17 cellular contexts compared by ENCODE assay signal in the genomic region with DNA sequence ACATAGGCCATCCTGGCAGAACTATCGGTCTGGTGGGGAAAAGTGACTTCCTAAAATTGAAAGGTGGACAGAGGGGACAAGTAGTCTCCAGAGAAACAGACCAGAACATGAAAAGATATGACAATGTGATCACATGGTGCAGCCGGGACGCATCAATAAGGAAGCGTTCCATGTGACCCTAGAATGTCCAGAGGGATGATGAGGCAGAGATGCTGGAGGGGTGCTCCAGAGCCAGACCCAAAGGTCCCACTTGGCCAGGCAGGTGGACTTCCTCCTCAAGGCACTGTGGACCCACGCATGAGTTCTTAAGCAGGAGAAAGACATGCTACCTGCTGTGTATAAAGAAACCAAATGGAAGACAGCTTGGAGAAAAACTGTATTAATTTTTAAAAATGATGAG. TPM values are rescaled to one million over a fixed set of nuclear protein-coding genes. Genes with fewer than 3 reads are reported as not detected.
DNase-seq lines count a peak whose midpoint lies in the region; ATAC-seq and TF ChIP-seq lines count a peak whose summit lies in the region.
"Had no signal": no experiment of that assay in that cellular context is flagged by ENCODE, and none has a peak within 500 bp of the region (broad histone marks: within the 10 kb centered on the region; RNA-seq: fewer than 3 reads in every experiment).

No MANE protein-coding gene starts in this region.

- H3K27ac ChIP-seq in 22Rv1 (peak overlapping the region; percentile 69), IMR-90 (ENCODE audit: insufficient read depth, low read length) (no peak overlapping the region), heart right ventricle (peak overlapping the region; percentile 8 to 92 (median 82)), right lobe of liver (peak overlapping the region in 2 of 3 donors; percentile 35 to 36), MM.1S (ENCODE audit: low read length) (no peak overlapping the region)
- H3K27ac ChIP-seq: C4-2B, GM23248 had no signal

- H2AK9ac ChIP-seq in IMR-90 (replicated peaks; ENCODE audit: low read depth, low read length, poor library complexity), result no peak overlapping the region

- POLR2A ChIA-PET in IMR-90 (lab: Charles Lee; ENCODE audit: unreplicated experiment), result no interaction called here

- H3K4me3 ChIP-seq in IMR-90 (ENCODE audit: insufficient read depth, low read depth, low read length), result no peak overlapping the region
- peak overlapping the region in 1 of 10 donors; percentile 28 for H3K4me3 ChIP-seq in heart right ventricle
- H3K4me3 ChIP-seq in right lobe of liver, result no peak overlapping the region
- no peak overlapping the region for H3K4me3 ChIP-seq in MM.1S (ENCODE audit: low read length)
- H3K4me3 ChIP-seq: A549, GM23248 had no signal

- H3K79me1 ChIP-seq in IMR-90 (ENCODE audit: low read depth in 1 of 2, low read length in 2 of 2), result peaks cover 15 to 48% of the 10 kb centered on the region in 2 experiments

- H2AK5ac ChIP-seq in IMR-90 (ENCODE audit: low read depth, low read length), result no peak overlapping the region

- H3K36me3 ChIP-seq in IMR-90 (ENCODE audit: control insufficient read depth, insufficient read depth, low read length) (no peaks in the 10 kb centered on the region), heart right ventricle (no peaks in the 10 kb centered on the region), right lobe of liver (no peaks in the 10 kb centered on the region), MM.1S (replicated peaks; ENCODE audit: insufficient read depth, low read length) (no peaks in the 10 kb centered on the region)
- H3K36me3 ChIP-seq: BE2C had no signal

- H3K4me1 ChIP-seq in IMR-90 (ENCODE audit: control insufficient read depth, insufficient read depth, low read length), result peaks cover 5% of the 10 kb centered on the region; the same call in 1 of the 2 replicates
- peaks cover 2 to 81% (median 34%) of the 10 kb centered on the region in 9 donors for H3K4me1 ChIP-seq in heart right ventricle
- H3K4me1 ChIP-seq in right lobe of liver, result peaks cover 0 to 55% (median 21%) of the 10 kb centered on the region in 4 donors
- H3K4me1 ChIP-seq in MM.1S (ENCODE audit: low read length), result no peaks in the 10 kb centered on the region

- H3K4ac ChIP-seq in IMR-90 (ENCODE audit: low read depth, low read length), result no peak overlapping the region; the same call in 1 of the 2 replicates

- H3K9me3 ChIP-seq in IMR-90 (ENCODE audit: control insufficient read depth, insufficient read depth, low read length), result no peaks in the 10 kb centered on the region
- H3K9me3 ChIP-seq in heart right ventricle, result no peaks in the 10 kb centered on the region
- H3K9me3 ChIP-seq in right lobe of liver, result no peaks in the 10 kb centered on the region
- H3K9me3 ChIP-seq in MM.1S (replicated peaks; ENCODE audit: insufficient read depth, low read length), result no peaks in the 10 kb centered on the region
- H3K9me3 ChIP-seq: A549, BE2C had no signal

- DNase-seq in IMR-90, result no peak
- DNase-seq in heart right ventricle, result no peak
- no peak for DNase-seq in right lobe of liver
- no peak for DNase-seq in MM.1S
- DNase-seq in hypothalamus (lab: John Stamatoyannopoulos, UW), result no peak
- no peak for DNase-seq in GM03348 (ENCODE audit: low spot score)
- DNase-seq: BE2C; CD4-positive, alpha-beta memory T cell; DND-41; GDM1; GM23248; H7 had no signal

- intact Hi-C loops in IMR-90 (cut with micrococcal nuclease), result no loop called here
- intact Hi-C loops in heart right ventricle (cut with DNase I), result loop anchor here in 1 of 10 donors (5.0 kb wide), 1 partner anchor 46 kb away; no protein-coding TSS in a partner anchor
- intact Hi-C loops in right lobe of liver (cut with DNase I), result no loop called here

- no peak overlapping the region for H3K18ac ChIP-seq in IMR-90 (ENCODE audit: low read depth, low read length)

- no peaks in the 10 kb centered on the region for H3K9me2 ChIP-seq in MM.1S (replicated peaks; ENCODE audit: insufficient read depth, low read length)

- ATAC-seq in IMR-90 (ENCODE audit: low read depth), result no peak
- peak in 5 of 8 donors; percentile 20 to 57 (median 30) for ATAC-seq in heart right ventricle
- no peak for ATAC-seq in right lobe of liver
- ATAC-seq in GM18861 (IDR thresholded peaks at IDR 0.05; ENCODE audit: unreplicated experiment), result no peak

- in situ Hi-C loops in IMR-90 (cut with MboI; ENCODE audit: low sequenced_read_pairs), result no loop called here

- no peak overlapping the region for H3K14ac ChIP-seq in IMR-90 (replicated peaks; ENCODE audit: low read depth, low read length)

- H2BK120ac ChIP-seq in IMR-90 (ENCODE audit: low read depth, low read length), result no peak overlapping the region

- H3K27me3 ChIP-seq in IMR-90 (ENCODE audit: control insufficient read depth, insufficient read depth, low read length), result no peaks in the 10 kb centered on the region
- H3K27me3 ChIP-seq in heart right ventricle, result no peaks in the 10 kb centered on the region
- no peaks in the 10 kb centered on the region for H3K27me3 ChIP-seq in right lobe of liver
- H3K27me3 ChIP-seq in MM.1S (replicated peaks; ENCODE audit: insufficient read depth, low read length), result no peaks in the 10 kb centered on the region
- H3K27me3 ChIP-seq: BE2C had no signal

- H4K5ac ChIP-seq in IMR-90 (ENCODE audit: low read depth, low read length), result peak overlapping the region; percentile 31; the same call in 1 of the 2 replicates

- TF ChIP-seq CTCF in 22Rv1 (IDR thresholded peaks at IDR 0.05) (no peak), IMR-90 (conservative IDR thresholded peaks at IDR 0.05; ENCODE audit: low read depth, low read length) (no peak), heart right ventricle (IDR thresholded peaks at IDR 0.05) (no peak), right lobe of liver (IDR thresholded peaks at IDR 0.05) (no peak), MM.1S (IDR thresholded peaks at IDR 0.05; ENCODE audit: low read length) (no peak)

- no peak overlapping the region for H3K4me2 ChIP-seq in IMR-90 (ENCODE audit: low read depth, low read length)
- H3K4me2 ChIP-seq in MM.1S (ENCODE audit: low read depth, low read length), result no peak overlapping the region

- peak overlapping the region; percentile 16; the same call in 1 of the 2 replicates for H4K91ac ChIP-seq in IMR-90 (ENCODE audit: insufficient read depth, low read depth, low read length)

- no TSS peak for BruUV-seq in IMR-90 (replicated peaks; lab: Mats Ljungman, UMichigan)

- H3K9me1 ChIP-seq in IMR-90 (ENCODE audit: insufficient read depth, low read length), result peaks cover 8% of the 10 kb centered on the region

- no peak overlapping the region for H2BK20ac ChIP-seq in IMR-90 (ENCODE audit: low read depth, low read length)

- H3K79me2 ChIP-seq in MM.1S (ENCODE audit: low read length), result no peaks in the 10 kb centered on the region

- H4K20me1 ChIP-seq in IMR-90 (ENCODE audit: insufficient read depth, low read length) (peaks cover 3% of the 10 kb centered on the region; the same call in 1 of the 2 replicates), MM.1S (ENCODE audit: insufficient read depth, low read length) (no peaks in the 10 kb centered on the region)

- no peak for TF ChIP-seq POLR2A in IMR-90 (IDR thresholded peaks at IDR 0.05; ENCODE audit: low read depth, low read length)
- no peak for TF ChIP-seq POLR2A in right lobe of liver (IDR thresholded peaks at IDR 0.05)

- H2AFZ ChIP-seq in IMR-90 (replicated peaks; ENCODE audit: low read length, poor library complexity) (peak overlapping the region; percentile 10), MM.1S (ENCODE audit: low read length) (no peak overlapping the region)
- H2AFZ ChIP-seq: GM23248 had no signal

- no peak for TF ChIP-seq RAD21 in IMR-90 (IDR thresholded peaks at IDR 0.05; ENCODE audit: low read length)

- dilution Hi-C loops in IMR-90 (cut with HindIII; ENCODE audit: low sequenced_read_pairs, unreplicated experiment), result no loop called here

- H4K8ac ChIP-seq in IMR-90 (ENCODE audit: low read depth in 2 of 2, low read length in 2 of 2), result no peak overlapping the region

- WGBS in IMR-90 (ENCODE audit: extremely low coverage in 2 of 2, insufficient read length in 1 of 2), 2 experiments, result no CpG with 5 or more reads among the region's 5 CpGs
- WGBS in heart right ventricle, 2 donors, result 52 to 60% methylated on average over 5 of the region's 5 CpGs
- 77% methylated on average over 5 of the region's 5 CpGs for WGBS in right lobe of liver (ENCODE audit: insufficient coverage, low coverage, low lambda C conversion rate, missing lambda C conversion rate)

- no peak overlapping the region for H2BK15ac ChIP-seq in IMR-90 (ENCODE audit: low read depth, low read length)

- no peaks in the 10 kb centered on the region for H3F3A ChIP-seq in MM.1S (ENCODE audit: insufficient read depth, low read length)

- H3K56ac ChIP-seq in IMR-90 (ENCODE audit: extremely low read depth, insufficient read depth, low read length), result no peak overlapping the region

- H2BK5ac ChIP-seq in IMR-90 (ENCODE audit: low read depth, low read length, poor library complexity, severe bottlenecking), result no peak overlapping the region

- CTCF ChIA-PET in IMR-90 (lab: Yijun Ruan, JAX), result interaction anchor here (0.7 kb wide), 1 partner anchor 1118 kb away, joined by 3 read pairs; no protein-coding TSS in a partner anchor

- H3K9ac ChIP-seq in IMR-90 (ENCODE audit: low read depth, low read length) (no peak overlapping the region), MM.1S (ENCODE audit: low read length) (no peak overlapping the region)
- H3K9ac ChIP-seq: GM23248 had no signal

- H3K23ac ChIP-seq in IMR-90 (ENCODE audit: low read depth, low read length), result no peak overlapping the region; the same call in 1 of the 2 replicates

TF ChIP-seq in IMR-90, 13 proteins besides CTCF, POLR2A, EP300 and RAD21:
- TF ChIP-seq CHD1 (IDR thresholded peaks at IDR 0.05; ENCODE audit: low read depth, low read length), result no peak
TF ChIP-seq in IMR-90: peak in this region for 0.

RNA-seq across cellular contexts. Expression of gene CDH2, which starts 50.2 kb away (rescaled TPM):
- total RNA-seq in IMR-90 (2012; rRNA removed) (105 and 111 TPM in 2 replicates), heart right ventricle (100 to 1,000 TPM; 325 to 575 (median 518) TPM), right lobe of liver (10 to 100 TPM; 32.3 to 46.8 (median 35.8) TPM)
- polyA plus RNA-seq in IMR-90 (2012; rRNA removed) (53.3 and 55.6 TPM in 2 replicates), heart right ventricle (100 to 1,000 TPM in 1 of 2 donors, 10 to 100 TPM in 1; 50.3 to 101 TPM)
- polyA plus RNA-seq in IMR-90 (2012; cell fraction: cytosol; rRNA removed), result 14.4 and 20.4 TPM in 2 replicates
- polyA plus RNA-seq in IMR-90 (2012; cell fraction: nucleus; rRNA removed; ENCODE audit: low replicate concordance), result 5.2 and 17.4 TPM in 2 replicates
- total RNA-seq: CD4-positive, alpha-beta memory T cell had no signal
- polyA plus RNA-seq: CD4-positive, alpha-beta memory T cell; IgD-negative memory B cell had no signal

Comparison
In these comparisons a context has a peak if more than half of its experiments do, and no peak if none do; other contexts are left out.
1. H3K27ac ChIP-seq: peak in 22Rv1 (single experiment), heart right ventricle (10 of 10) and right lobe of liver (2 of 3); none in IMR-90 (single experiment) and MM.1S (single experiment).
2. ATAC-seq: peak in heart right ventricle (5 of 8); none in IMR-90 (single experiment), right lobe of liver (0 of 4) and GM18861 (single experiment).